ENCODE assay signal across 22 cellular contexts in the genomic region with DNA sequence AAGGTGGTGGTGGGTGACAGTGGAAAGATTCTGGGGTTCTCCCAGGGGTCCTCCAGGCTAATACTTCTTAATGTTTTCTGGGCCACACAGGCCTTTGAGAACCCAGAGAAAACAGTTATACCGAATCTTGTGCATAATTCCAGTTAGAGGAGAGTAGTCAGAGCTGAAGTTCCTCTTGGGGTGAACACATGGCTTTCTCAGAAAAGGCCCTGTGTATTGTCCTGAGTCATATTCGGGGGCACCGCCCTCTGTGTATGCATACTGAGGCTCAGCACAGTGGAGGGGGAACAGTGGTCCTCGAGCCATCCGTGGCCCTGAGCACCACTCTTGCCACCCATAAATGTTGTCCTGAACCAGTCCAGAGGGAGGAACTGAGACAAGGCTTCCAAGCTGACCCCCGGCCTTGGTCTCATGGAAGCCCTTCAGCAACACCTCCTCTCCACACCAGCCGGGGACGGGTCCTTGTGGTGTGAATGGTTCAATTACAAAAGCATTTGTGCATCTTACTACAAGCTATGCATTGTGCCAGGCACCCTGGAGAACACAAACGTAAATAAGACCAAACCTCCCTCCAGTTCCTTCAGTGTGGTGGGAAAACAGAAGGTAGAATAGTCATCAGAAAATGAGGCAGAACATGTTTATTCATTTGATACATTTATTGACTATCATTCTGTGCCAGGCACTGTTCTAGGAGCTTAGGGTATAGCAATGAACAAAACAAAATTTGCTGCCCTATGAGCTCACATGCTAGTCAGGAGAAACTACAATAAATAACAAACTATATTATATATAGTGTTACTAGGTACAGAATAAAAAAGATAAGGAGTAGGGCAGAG. TPM values are rescaled to one million over a fixed set of nuclear protein-coding genes. Genes with fewer than 3 reads are reported as not detected.
"Had no signal": no experiment of that assay in that cellular context is flagged by ENCODE, and none has a peak within 500 bp of the region (broad histone marks: within the 10 kb centered on the region; RNA-seq: fewer than 3 reads in every experiment).

No MANE protein-coding gene starts in this region.

- H3K9me3 Mint-ChIP-seq: activated B cell treated with CpG ODN at 0.5 μM for 24 hours; activated naive CD4-positive, alpha-beta T cell treated with anti-CD3 and anti-CD28 coated beads, Interleukin-2, amount 10 ng/mL, durations not matched to agents 7 days and 5 days; activated T-cell treated with anti-CD3 and anti-CD28 coated beads, Interleukin-2, amount 50 U/mL, for 4 hours; neural crest cell; stimulated activated naive B cell treated with anti-CD40 and anti-IgM and Interleukin-4, amounts not matched to agents 10 μg/mL and 1 μg/mL and 100 μg/mL, for 72 hours had no signal

- H3K27ac ChIP-seq: colonic mucosa, heart right ventricle, sigmoid colon, transverse colon, vagina had no signal

- H3K9me3 ChIP-seq: colonic mucosa, heart right ventricle, mucosa of descending colon, sigmoid colon, transverse colon, vagina had no signal

- H3K27ac Mint-ChIP-seq: activated B cell treated with CpG ODN at 0.5 μM for 24 hours; activated naive CD4-positive, alpha-beta T cell treated with anti-CD3 and anti-CD28 coated beads, Interleukin-2, amount 10 ng/mL, durations not matched to agents 7 days and 5 days; stimulated activated naive B cell treated with anti-CD40 and anti-IgM and Interleukin-4, amounts not matched to agents 10 μg/mL and 1 μg/mL and 100 μg/mL, for 72 hours had no signal

- ATAC-seq: heart right ventricle; left colon; mucosa of descending colon; stimulated activated naive B cell treated with anti-CD40 and anti-IgM and Interleukin-4, amounts not matched to agents 10 μg/mL and 1 μg/mL and 100 μg/mL, for 72 hours had no signal

- H3K4me2 ChIP-seq: smooth muscle cell had no signal

- H3K4me1 Mint-ChIP-seq: activated B cell treated with CpG ODN at 0.5 μM for 24 hours; activated naive CD4-positive, alpha-beta T cell treated with anti-CD3 and anti-CD28 coated beads, Interleukin-2, amount 10 ng/mL, durations not matched to agents 7 days and 5 days; neural crest cell; stimulated activated naive B cell treated with anti-CD40 and anti-IgM and Interleukin-4, amounts not matched to agents 10 μg/mL and 1 μg/mL and 100 μg/mL, for 72 hours had no signal

- DNase-seq: activated B cell treated with CpG ODN at 0.5 μM for 24 hours; activated CD4-positive, alpha-beta T cell treated with anti-CD3 and anti-CD28 coated beads for 4 hours; activated CD8-positive, alpha-beta memory T cell treated with anti-CD3 and anti-CD28 coated beads, Interleukin-2, amount 50 U/mL, for 48 hours; activated effector memory CD4-positive, alpha-beta T cell treated with anti-CD3 and anti-CD28 coated beads, Interleukin-2, amount 50 U/mL, for 16 hours; activated naive CD4-positive, alpha-beta T cell treated with anti-CD3 and anti-CD28 coated beads, Interleukin-2, amount 10 ng/mL, durations not matched to agents 7 days and 5 days; activated T-cell treated with anti-CD3 and anti-CD28 coated beads, Interleukin-2, amount 50 U/mL, for 4 hours; amygdala; colonic mucosa; heart right ventricle; left colon; mesenchymal stem cell; mucosa of descending colon; sigmoid colon; stimulated activated CD4-positive, alpha-beta T cell treated with anti-CD3 and anti-CD28 coated beads, Interleukin-15, amount 100 ng/mL, for 24 hours; stimulated activated naive B cell treated with anti-CD40 and anti-IgM and Interleukin-4, amounts not matched to agents 10 μg/mL and 1 μg/mL and 100 μg/mL, for 72 hours; transverse colon had no signal

- H3K36me3 Mint-ChIP-seq: activated naive CD4-positive, alpha-beta T cell treated with anti-CD3 and anti-CD28 coated beads, Interleukin-2, amount 10 ng/mL, durations not matched to agents 7 days and 5 days; stimulated activated naive B cell treated with anti-CD40 and anti-IgM and Interleukin-4, amounts not matched to agents 10 μg/mL and 1 μg/mL and 100 μg/mL, for 72 hours had no signal

- H3K4me3 ChIP-seq: colonic mucosa, heart right ventricle, mucosa of descending colon, sigmoid colon, smooth muscle cell, transverse colon, vagina had no signal

- H3K4me3 Mint-ChIP-seq: activated B cell treated with CpG ODN at 0.5 μM for 24 hours; activated naive CD4-positive, alpha-beta T cell treated with anti-CD3 and anti-CD28 coated beads, Interleukin-2, amount 10 ng/mL, durations not matched to agents 7 days and 5 days; activated T-cell treated with anti-CD3 and anti-CD28 coated beads, Interleukin-2, amount 50 U/mL, for 4 hours; neural crest cell; stimulated activated naive B cell treated with anti-CD40 and anti-IgM and Interleukin-4, amounts not matched to agents 10 μg/mL and 1 μg/mL and 100 μg/mL, for 72 hours had no signal

- H3K4me1 ChIP-seq: colonic mucosa had no signal

- H3K27me3 ChIP-seq: colonic mucosa, sigmoid colon, transverse colon, vagina had no signal

- H3K36me3 ChIP-seq: colonic mucosa, heart right ventricle, sigmoid colon, transverse colon, vagina had no signal

RNA-seq across cellular contexts. Expression of a gene that starts 9.9 kb away (rescaled TPM):
- total RNA-seq: activated B cell treated with CpG ODN at 0.5 μM for 24 hours, bronchial epithelial cell, heart right ventricle, neural crest cell, posterior vena cava, sigmoid colon, temporal lobe, transverse colon had no signal
